ENCODE assay signal across 18 cellular contexts in genomic region chr17:47735139-47735464, GRCh38. TPM values are rescaled to one million over a fixed set of nuclear protein-coding genes. Genes with fewer than 3 reads are reported as not detected.
DNase-seq lines count a peak whose midpoint lies in the region; ATAC-seq lines count a peak whose summit lies in the region.
"Had no signal": no experiment of that assay in that cellular context is flagged by ENCODE, and none has a peak within 500 bp of the region (broad histone marks: within the 10 kb centered on the region; RNA-seq: fewer than 3 reads in every experiment).

No MANE protein-coding gene starts in this region.

- H3K36me3 ChIP-seq in effector memory CD4-positive, alpha-beta T cell (ENCODE audit: control insufficient read depth, insufficient read depth, low read length), result no peaks in the 10 kb centered on the region
- H3K36me3 ChIP-seq: ovary, uterus had no signal

- no peaks in the 10 kb centered on the region for H3K27me3 Mint-ChIP-seq in activated T-cell treated with anti-CD3 and anti-CD28 coated beads, Interleukin-2, amount 50 U/mL, for 24 hours
- H3K27me3 Mint-ChIP-seq in stimulated activated memory B cell treated with anti-CD40 and anti-IgM and Interleukin-4, amounts not matched to agents 10 μg/mL and 1 μg/mL and 100 μg/mL, for 72 hours, result no peaks in the 10 kb centered on the region

- peaks cover 54% of the 10 kb centered on the region for H3K36me3 Mint-ChIP-seq in activated T-cell treated with anti-CD3 and anti-CD28 coated beads, Interleukin-2, amount 50 U/mL, for 24 hours (ENCODE audit: low read depth)
- no peaks in the 10 kb centered on the region for H3K36me3 Mint-ChIP-seq in stimulated activated memory B cell treated with anti-CD40 and anti-IgM and Interleukin-4, amounts not matched to agents 10 μg/mL and 1 μg/mL and 100 μg/mL, for 72 hours

- H3K4me3 ChIP-seq in effector memory CD4-positive, alpha-beta T cell (ENCODE audit: insufficient read depth, low read depth, low read length, poor library complexity, severe bottlenecking), result peak overlapping the region; percentile 60
- H3K4me3 ChIP-seq: ovary, uterus had no signal

- ATAC-seq in stimulated activated memory B cell treated with anti-CD40 and anti-IgM and Interleukin-4, amounts not matched to agents 10 μg/mL and 1 μg/mL and 100 μg/mL, for 72 hours, result no peak
- ATAC-seq in HG03045 (IDR thresholded peaks at IDR 0.05; ENCODE audit: unreplicated experiment), result no peak
- ATAC-seq: Right ventricle myocardium inferior had no signal

- H3K27ac Mint-ChIP-seq in activated T-cell treated with anti-CD3 and anti-CD28 coated beads, Interleukin-2, amount 50 U/mL, for 24 hours, result peak overlapping the region; percentile 96
- H3K27ac Mint-ChIP-seq in stimulated activated memory B cell treated with anti-CD40 and anti-IgM and Interleukin-4, amounts not matched to agents 10 μg/mL and 1 μg/mL and 100 μg/mL, for 72 hours, result peak overlapping the region; percentile 65

- H3K27me3 ChIP-seq in effector memory CD4-positive, alpha-beta T cell (replicated peaks; ENCODE audit: control insufficient read depth, insufficient read depth, low read length, poor library complexity, severe bottlenecking), result no peaks in the 10 kb centered on the region
- H3K27me3 ChIP-seq: ovary had no signal

- H3K4me1 ChIP-seq in effector memory CD4-positive, alpha-beta T cell (ENCODE audit: control insufficient read depth, insufficient read depth, low read length, poor library complexity, severe bottlenecking), result peaks cover 10% of the 10 kb centered on the region

- no peaks in the 10 kb centered on the region for H3K9me3 Mint-ChIP-seq in activated T-cell treated with anti-CD3 and anti-CD28 coated beads, Interleukin-2, amount 50 U/mL, for 24 hours
- no peaks in the 10 kb centered on the region for H3K9me3 Mint-ChIP-seq in stimulated activated memory B cell treated with anti-CD40 and anti-IgM and Interleukin-4, amounts not matched to agents 10 μg/mL and 1 μg/mL and 100 μg/mL, for 72 hours

- no peaks in the 10 kb centered on the region for H3K9me3 ChIP-seq in effector memory CD4-positive, alpha-beta T cell (ENCODE audit: control insufficient read depth, low read length)
- H3K9me3 ChIP-seq: ovary, uterus had no signal

- peak overlapping the region; percentile 96 for H3K4me3 Mint-ChIP-seq in activated T-cell treated with anti-CD3 and anti-CD28 coated beads, Interleukin-2, amount 50 U/mL, for 24 hours
- peak overlapping the region; percentile 91 for H3K4me3 Mint-ChIP-seq in stimulated activated memory B cell treated with anti-CD40 and anti-IgM and Interleukin-4, amounts not matched to agents 10 μg/mL and 1 μg/mL and 100 μg/mL, for 72 hours

- H3K27ac ChIP-seq in effector memory CD4-positive, alpha-beta T cell (ENCODE audit: insufficient read depth, low read length, poor library complexity, severe bottlenecking), result peak overlapping the region; percentile 60
- H3K27ac ChIP-seq: ovary, uterus had no signal

- DNase-seq in activated T-cell treated with anti-CD3 and anti-CD28 coated beads, Interleukin-2, amount 50 U/mL, for 24 hours, result no peak
- no peak for DNase-seq in activated T-cell treated with anti-CD3 and anti-CD28 coated beads, Interleukin-2, amount 50 U/mL, for 48 hours
- DNase-seq in SK-N-DZ (ENCODE audit: low spot score), result peak; percentile 5
- no peak for DNase-seq in effector memory CD4-positive, alpha-beta T cell
- no peak for DNase-seq in NCI-H2107 (lab: John Stamatoyannopoulos, UW)
- no peak for DNase-seq in NCI-H69 (lab: John Stamatoyannopoulos, UW)
- DNase-seq: activated CD4-positive, alpha-beta T cell treated with anti-CD3 and anti-CD28 coated beads, Interleukin-2, amount 50 U/mL, for 1 hour; Kasumi-1; kidney; midbrain; NCI-H1417; NCI-H2227 treated with DMSO at 0.1 percent for 48 hours; stimulated activated naive CD4-positive, alpha-beta T cell; uterus had no signal

- H3K4me1 Mint-ChIP-seq in activated T-cell treated with anti-CD3 and anti-CD28 coated beads, Interleukin-2, amount 50 U/mL, for 24 hours (ENCODE audit: low read depth), result peaks cover 70% of the 10 kb centered on the region
- H3K4me1 Mint-ChIP-seq in stimulated activated memory B cell treated with anti-CD40 and anti-IgM and Interleukin-4, amounts not matched to agents 10 μg/mL and 1 μg/mL and 100 μg/mL, for 72 hours, result peaks cover 57% of the 10 kb centered on the region

RNA-seq across cellular contexts. Expression of gene TBX21, which starts 2.1 kb away (rescaled TPM):
- not detected in 2 replicates for polyA plus RNA-seq in SK-N-DZ (2014; cell fraction: cytosol; rRNA removed)
- not detected in 2 replicates for polyA plus RNA-seq in SK-N-DZ (2014; cell fraction: nucleus; rRNA removed)

RNA-seq across cellular contexts. Expression of gene TBKBP1, which starts 41.1 kb away (rescaled TPM):
- 18.5 and 42.6 TPM in 2 replicates for polyA plus RNA-seq in SK-N-DZ (2014; cell fraction: cytosol; rRNA removed)
- 70.4 and 79.3 TPM in 2 replicates for polyA plus RNA-seq in SK-N-DZ (2014; cell fraction: nucleus; rRNA removed)
